In the genomic region with DNA sequence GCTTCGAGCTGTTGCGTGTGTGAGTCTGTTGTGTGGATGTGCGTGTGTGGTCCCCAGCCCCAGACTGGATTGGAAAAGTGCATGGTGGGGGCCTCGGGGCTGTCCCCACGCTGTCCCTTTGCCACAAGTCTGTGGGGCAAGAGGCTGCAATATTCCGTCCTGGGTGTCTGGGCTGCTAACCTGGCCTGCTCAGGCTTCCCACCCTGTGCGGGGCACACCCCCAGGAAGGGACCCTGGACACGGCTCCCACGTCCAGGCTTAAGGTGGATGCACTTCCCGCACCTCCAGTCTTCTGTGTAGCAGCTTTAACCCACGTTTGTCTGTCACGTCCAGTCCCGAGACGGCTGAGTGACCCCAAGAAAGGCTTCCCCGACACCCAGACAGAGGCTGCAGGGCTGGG, we compare ENCODE assay signal across 32 cellular contexts. TPM values are rescaled to one million over a fixed set of nuclear protein-coding genes. Genes with fewer than 3 reads are reported as not detected.
"Had no signal": no experiment of that assay in that cellular context is flagged by ENCODE, and none has a peak within 500 bp of the region (broad histone marks: within the 10 kb centered on the region; RNA-seq: fewer than 3 reads in every experiment).

No MANE protein-coding gene starts in this region.

- H3K27me3 Mint-ChIP-seq: activated CD4-positive, alpha-beta memory T cell treated with anti-CD3 and anti-CD28 coated beads, Interleukin-2, amount 10 ng/mL, durations not matched to agents 7 days and 5 days; activated CD4-positive, alpha-beta T cell treated with anti-CD3 and anti-CD28 coated beads for 36 hours; activated CD4-positive, alpha-beta T cell treated with anti-CD3 and anti-CD28 coated beads, Interleukin-2, amount 10 ng/mL, durations not matched to agents 24 days and 14 days; activated naive CD8-positive, alpha-beta T cell treated with anti-CD3 and anti-CD28 coated beads, Interleukin-2, amount 10 ng/mL, durations not matched to agents 7 days and 5 days had no signal

- H3K36me3 ChIP-seq: breast epithelium, cardiac muscle cell, colonic mucosa had no signal

- H3K9me3 Mint-ChIP-seq: activated CD4-positive, alpha-beta memory T cell treated with anti-CD3 and anti-CD28 coated beads, Interleukin-2, amount 10 ng/mL, durations not matched to agents 7 days and 5 days; activated CD4-positive, alpha-beta T cell treated with anti-CD3 and anti-CD28 coated beads, Interleukin-2, amount 10 ng/mL, durations not matched to agents 24 days and 14 days; activated naive CD4-positive, alpha-beta T cell treated with anti-CD3 and anti-CD28 coated beads, Interleukin-2, amount 10 ng/mL, durations not matched to agents 7 days and 5 days; activated naive CD4-positive, alpha-beta T cell treated with anti-CD3 and anti-CD28 coated beads, Interleukin-2, amount 50 U/mL, for 72 hours; activated naive CD8-positive, alpha-beta T cell treated with anti-CD3 and anti-CD28 coated beads, Interleukin-2, amount 10 ng/mL, durations not matched to agents 7 days and 5 days; activated T-cell treated with anti-CD3 and anti-CD28 coated beads, Interleukin-2, amount 50 U/mL, for 24 hours; activated T-cell treated with anti-CD3 and anti-CD28 coated beads, Interleukin-2, amount 50 U/mL, for 72 hours had no signal

- H3K27ac ChIP-seq: ascending aorta, breast epithelium, cardiac muscle cell, colonic mucosa, esophagus muscularis mucosa, foreskin keratinocyte, gastroesophageal sphincter had no signal

- H3K27ac Mint-ChIP-seq: activated CD4-positive, alpha-beta memory T cell treated with anti-CD3 and anti-CD28 coated beads, Interleukin-2, amount 10 ng/mL, durations not matched to agents 7 days and 5 days; activated CD4-positive, alpha-beta T cell treated with anti-CD3 and anti-CD28 coated beads for 36 hours; activated CD4-positive, alpha-beta T cell treated with anti-CD3 and anti-CD28 coated beads, Interleukin-2, amount 10 ng/mL, durations not matched to agents 24 days and 14 days; activated naive CD4-positive, alpha-beta T cell treated with anti-CD3 and anti-CD28 coated beads, Interleukin-2, amount 10 ng/mL, durations not matched to agents 7 days and 5 days; activated naive CD4-positive, alpha-beta T cell treated with anti-CD3 and anti-CD28 coated beads, Interleukin-2, amount 50 U/mL, for 72 hours; activated naive CD8-positive, alpha-beta T cell treated with anti-CD3 and anti-CD28 coated beads, Interleukin-2, amount 10 ng/mL, durations not matched to agents 7 days and 5 days; activated T-cell treated with anti-CD3 and anti-CD28 coated beads, Interleukin-2, amount 50 U/mL, for 24 hours; activated T-cell treated with anti-CD3 and anti-CD28 coated beads, Interleukin-2, amount 50 U/mL, for 72 hours had no signal

- ATAC-seq: activated CD4-positive, alpha-beta T cell treated with anti-CD3 and anti-CD28 coated beads for 36 hours; activated naive CD4-positive, alpha-beta T cell treated with anti-CD3 and anti-CD28 coated beads, Interleukin-2, amount 50 U/mL, for 72 hours; activated T-cell treated with anti-CD3 and anti-CD28 coated beads, Interleukin-2, amount 50 U/mL, for 72 hours; foreskin keratinocyte; gastroesophageal sphincter; heart right ventricle had no signal

- H3K9me3 ChIP-seq: ascending aorta, breast epithelium, colonic mucosa, esophagus muscularis mucosa, gastroesophageal sphincter, heart right ventricle had no signal

- DNase-seq: activated CD4-positive, alpha-beta memory T cell treated with anti-CD3 and anti-CD28 coated beads, Interleukin-2, amount 10 ng/mL, durations not matched to agents 7 days and 5 days; activated CD4-positive, alpha-beta T cell treated with anti-CD3 and anti-CD28 coated beads for 36 hours; activated CD4-positive, alpha-beta T cell treated with anti-CD3 and anti-CD28 coated beads, Interleukin-2, amount 10 ng/mL, durations not matched to agents 24 days and 14 days; activated CD4-positive, CD25-positive, alpha-beta regulatory T cell; activated CD4-positive, CD25-positive, alpha-beta regulatory T cell treated with anti-CD3 and anti-CD28 coated beads, Interleukin-2, amount 50 U/mL, for 72 hours; activated CD8-positive, alpha-beta memory T cell treated with anti-CD3 and anti-CD28 coated beads, Interleukin-2, amount 50 U/mL, for 48 hours; activated gamma-delta T cell; activated naive CD4-positive, alpha-beta T cell; activated naive CD4-positive, alpha-beta T cell treated with anti-CD3 and anti-CD28 coated beads, Interleukin-2, amount 10 ng/mL, durations not matched to agents 7 days and 5 days; activated naive CD8-positive, alpha-beta T cell treated with anti-CD3 and anti-CD28 coated beads, Interleukin-2, amount 10 ng/mL, durations not matched to agents 7 days and 5 days; activated T-cell treated with anti-CD3 and anti-CD28 coated beads for 4 hours; activated T-cell treated with anti-CD3 and anti-CD28 coated beads, Interleukin-2, amount 50 U/mL, for 24 hours; activated T-cell treated with anti-CD3 and anti-CD28 coated beads, Interleukin-2, amount 50 U/mL, for 72 hours; central memory CD4-positive, alpha-beta T cell; cerebellar nuclear complex; colonic mucosa; effector CD8-positive, alpha-beta T cell; erythroblast; foreskin keratinocyte; heart right ventricle; T-helper 1 cell; T-helper 2 cell had no signal

- H3K4me3 Mint-ChIP-seq: activated CD4-positive, alpha-beta memory T cell treated with anti-CD3 and anti-CD28 coated beads, Interleukin-2, amount 10 ng/mL, durations not matched to agents 7 days and 5 days; activated CD4-positive, alpha-beta T cell treated with anti-CD3 and anti-CD28 coated beads for 36 hours; activated CD4-positive, alpha-beta T cell treated with anti-CD3 and anti-CD28 coated beads, Interleukin-2, amount 10 ng/mL, durations not matched to agents 24 days and 14 days; activated naive CD4-positive, alpha-beta T cell treated with anti-CD3 and anti-CD28 coated beads, Interleukin-2, amount 10 ng/mL, durations not matched to agents 7 days and 5 days; activated naive CD8-positive, alpha-beta T cell treated with anti-CD3 and anti-CD28 coated beads, Interleukin-2, amount 10 ng/mL, durations not matched to agents 7 days and 5 days; activated T-cell treated with anti-CD3 and anti-CD28 coated beads, Interleukin-2, amount 50 U/mL, for 24 hours; activated T-cell treated with anti-CD3 and anti-CD28 coated beads, Interleukin-2, amount 50 U/mL, for 72 hours; brain had no signal

- H3K36me3 Mint-ChIP-seq: activated naive CD4-positive, alpha-beta T cell treated with anti-CD3 and anti-CD28 coated beads, Interleukin-2, amount 50 U/mL, for 72 hours had no signal

- H3K4me1 Mint-ChIP-seq: activated CD4-positive, alpha-beta memory T cell treated with anti-CD3 and anti-CD28 coated beads, Interleukin-2, amount 10 ng/mL, durations not matched to agents 7 days and 5 days; activated CD4-positive, alpha-beta T cell treated with anti-CD3 and anti-CD28 coated beads for 36 hours; activated CD4-positive, alpha-beta T cell treated with anti-CD3 and anti-CD28 coated beads, Interleukin-2, amount 10 ng/mL, durations not matched to agents 24 days and 14 days; activated naive CD4-positive, alpha-beta T cell treated with anti-CD3 and anti-CD28 coated beads, Interleukin-2, amount 10 ng/mL, durations not matched to agents 7 days and 5 days; activated naive CD8-positive, alpha-beta T cell treated with anti-CD3 and anti-CD28 coated beads, Interleukin-2, amount 10 ng/mL, durations not matched to agents 7 days and 5 days had no signal

- FAIRE-seq: endometrium had no signal

- H3K4me3 ChIP-seq: ascending aorta, breast epithelium, cardiac muscle cell, colonic mucosa, esophagus muscularis mucosa, gastroesophageal sphincter, heart right ventricle had no signal

- H3K27me3 ChIP-seq: ascending aorta, cardiac muscle cell, colonic mucosa, esophagus muscularis mucosa, foreskin keratinocyte, gastroesophageal sphincter, heart right ventricle had no signal

- H3K4me1 ChIP-seq: ascending aorta, breast epithelium, colonic mucosa, foreskin keratinocyte had no signal

RNA-seq across cellular contexts. Expression of a gene that starts 22.5 kb away (rescaled TPM):
- total RNA-seq: dermis microvascular lymphatic vessel endothelial cell, foreskin keratinocyte, glomerular endothelial cell had no signal

RNA-seq across cellular contexts. Expression of a gene that starts 49.1 kb away (rescaled TPM):
- total RNA-seq: activated CD4-positive, alpha-beta memory T cell treated with anti-CD3 and anti-CD28 coated beads, Interleukin-2, amount 10 ng/mL, durations not matched to agents 7 days and 5 days; activated naive CD8-positive, alpha-beta T cell treated with anti-CD3 and anti-CD28 coated beads, Interleukin-2, amount 10 ng/mL, durations not matched to agents 7 days and 5 days; activated T-cell treated with anti-CD3 and anti-CD28 coated beads, Interleukin-2, amount 50 U/mL, for 72 hours; ascending aorta; esophagus muscularis mucosa; gastroesophageal sphincter had no signal
